Comparison of ENCODE assay signal across 23 cellular contexts in the genomic region with DNA sequence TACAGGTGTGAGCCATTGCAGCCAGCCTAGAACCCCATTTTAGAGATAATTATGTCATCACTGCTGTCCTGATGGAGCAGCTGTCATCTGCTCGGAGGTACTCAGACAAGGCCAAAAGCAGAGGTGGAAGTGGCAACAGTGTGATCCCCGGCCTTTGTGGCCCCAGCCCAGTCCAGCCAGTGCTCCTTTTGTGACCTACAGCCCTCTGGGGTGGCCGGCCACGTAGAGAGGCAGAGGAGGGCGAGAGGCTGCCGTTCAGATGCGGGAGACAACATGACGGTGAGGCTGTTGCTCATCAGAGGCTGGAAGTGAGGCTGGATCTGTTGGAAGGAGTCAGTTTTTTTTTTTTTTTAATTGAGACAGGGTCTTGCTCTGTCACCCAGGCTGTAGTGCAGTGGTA. TPM values are rescaled to one million over a fixed set of nuclear protein-coding genes. Genes with fewer than 3 reads are reported as not detected.
DNase-seq lines count a peak whose midpoint lies in the region; ATAC-seq, FAIRE-seq and TF ChIP-seq lines count a peak whose summit lies in the region.
"Had no signal": no experiment of that assay in that cellular context is flagged by ENCODE, and none has a peak within 500 bp of the region (broad histone marks: within the 10 kb centered on the region; RNA-seq: fewer than 3 reads in every experiment).

No MANE protein-coding gene starts in this region.

- H3K4me3 ChIP-seq in HepG2 (replicated peaks in 1 of 3; ENCODE audit: insufficient read depth in 1 of 3, low read depth in 2 of 3, low read length in 3 of 3) (no peak overlapping the region), right lobe of liver (no peak overlapping the region), kidney (ENCODE audit: low read length in 2 of 2) (no peak overlapping the region), osteoblast (ENCODE audit: insufficient read depth, low read length) (no peak overlapping the region)
- H3K4me3 ChIP-seq: A549 had no signal

- no peak overlapping the region for H3K4me2 ChIP-seq in HepG2 (ENCODE audit: low read depth, low read length)
- no peak overlapping the region for H3K4me2 ChIP-seq in osteoblast (ENCODE audit: insufficient read depth, low read length)
- H3K4me2 ChIP-seq: A549 had no signal

- H3K4me1 ChIP-seq in HepG2 (ENCODE audit: insufficient read depth, low read length) = no peaks in the 10 kb centered on the region
- H3K4me1 ChIP-seq in right lobe of liver = no peaks in the 10 kb centered on the region
- no peaks in the 10 kb centered on the region for H3K4me1 ChIP-seq in kidney (ENCODE audit: control insufficient read depth in 1 of 2, insufficient read depth in 1 of 2, low read depth in 1 of 2, low read length in 2 of 2)
- no peaks in the 10 kb centered on the region for H3K4me1 ChIP-seq in osteoblast (ENCODE audit: insufficient read depth, low read length)
- H3K4me1 ChIP-seq: A549 had no signal

- POLR2A ChIA-PET in HepG2 (lab: Yijun Ruan, JAX) = no interaction called here

- H3K27ac ChIP-seq in HepG2 (ENCODE audit: extremely low read length, insufficient read depth, low read length) (no peak overlapping the region), right lobe of liver (no peak overlapping the region), kidney (ENCODE audit: low read depth in 2 of 2, low read length in 2 of 2) (no peak overlapping the region), osteoblast (ENCODE audit: low read depth, low read length) (no peak overlapping the region)
- H3K27ac ChIP-seq: A549 had no signal

- H3K27me3 ChIP-seq in HepG2 (ENCODE audit: control insufficient read depth in 1 of 2, insufficient read depth in 2 of 2, low read length in 2 of 2) (peaks cover 5 to 16% of the 10 kb centered on the region in 2 experiments; a peak in 3 of 5 replicates), right lobe of liver (no peaks in the 10 kb centered on the region), osteoblast (ENCODE audit: insufficient read depth, low read length) (no peaks in the 10 kb centered on the region)

- in situ Hi-C loops in HepG2 (cut with HindIII; ENCODE audit: extremely low pct_ligation_motif_present, low pct_unique_long_range_greater_than_20kb) = loop anchor here (5.0 kb wide), 1 partner anchor 99 kb away; no protein-coding TSS in a partner anchor
- in situ Hi-C loops in KBM-7 (cut with MboI; ENCODE audit: low pct_unique_long_range_greater_than_20kb, low sequenced_read_pairs) = no loop called here

- H3K36me3 ChIP-seq in HepG2 (replicated peaks in 1 of 2; ENCODE audit: control insufficient read depth in 1 of 2, insufficient read depth in 2 of 2, low read length in 2 of 2) (no peaks in the 10 kb centered on the region), right lobe of liver (no peaks in the 10 kb centered on the region), kidney (ENCODE audit: control insufficient read depth in 1 of 2, insufficient read depth in 2 of 2, low read length in 2 of 2) (no peaks in the 10 kb centered on the region), osteoblast (ENCODE audit: insufficient read depth, low read length) (no peaks in the 10 kb centered on the region)

- TF ChIP-seq CTCF in HepG2 (CRISPR knock-in tag; IDR thresholded peaks at IDR 0.05) (no peak), right lobe of liver (IDR thresholded peaks at IDR 0.05) (no peak), kidney (IDR thresholded peaks at IDR 0.05; ENCODE audit: borderline replicate concordance, extremely low read depth, insufficient read depth) (no peak), osteoblast (IDR thresholded peaks at IDR 0.05; ENCODE audit: extremely low read depth, low read depth, low read length) (no peak)

- no peaks in the 10 kb centered on the region for H4K20me1 ChIP-seq in HepG2 (ENCODE audit: insufficient read depth, low read length)
- peaks cover 3% of the 10 kb centered on the region for H4K20me1 ChIP-seq in osteoblast (ENCODE audit: insufficient read depth, low read length)

- no peak for TF ChIP-seq POLR2A in HepG2 (IDR thresholded peaks at IDR 0.05; ENCODE audit: insufficient read depth in 1 of 2, low read depth in 2 of 2, low read length in 2 of 2)
- no peak for TF ChIP-seq POLR2A in right lobe of liver (IDR thresholded peaks at IDR 0.05)

- FAIRE-seq in HepG2 (lab: Jason Lieb, UNC) = no peak
- no peak for FAIRE-seq in kidney (lab: Jason Lieb, UNC)
- FAIRE-seq: A549, GM12891, GM18507, H54 had no signal

- DNase-seq in HepG2 (ENCODE audit: low spot score) (no peak), right lobe of liver (no peak), kidney (peak; percentile 25), osteoblast (ENCODE audit: insufficient read length, low spot score, missing footprints) (peak; percentile 15), KBM-7 (no peak)
- DNase-seq: 8988T; ACHN; AML-193; C1 segment of cervical spinal cord; Calu3; CD4-positive, alpha-beta memory T cell; COR-L47; DMS53; DMS79 treated with DMSO at 0.1 percent for 48 hours; GF-D8; GOT3; HCEC 1CT had no signal

- no TSS peak for BruUV-seq in HepG2 (replicated peaks; lab: Mats Ljungman, UMichigan)

- TF ChIP-seq EP300 in HepG2 (IDR thresholded peaks at IDR 0.05; ENCODE audit: low read depth in 2 of 2, low read length in 2 of 2) (no peak), HepG2 (CRISPR knock-in tag; IDR thresholded peaks at IDR 0.05; ENCODE audit: borderline replicate concordance) (no peak)

- WGBS in HepG2 (ENCODE audit: low lambda C conversion rate) = 29% methylated on average over 7 of the region's 8 CpGs
- WGBS in right lobe of liver (ENCODE audit: insufficient coverage, low coverage, low lambda C conversion rate, missing lambda C conversion rate) = 83% methylated on average over 2 of the region's 8 CpGs

- intact Hi-C loops in HepG2 (cut with micrococcal nuclease; ENCODE audit: unreplicated experiment) (no loop called here), right lobe of liver (cut with DNase I) (no loop called here), kidney (cut with DNase I) (no loop called here)

- H3K9me3 ChIP-seq in HepG2 (ENCODE audit: low read length) = no peaks in the 10 kb centered on the region
- no peaks in the 10 kb centered on the region for H3K9me3 ChIP-seq in right lobe of liver
- no peaks in the 10 kb centered on the region for H3K9me3 ChIP-seq in kidney (ENCODE audit: control insufficient read depth in 1 of 2, low read length in 2 of 2)
- H3K9me3 ChIP-seq in osteoblast (ENCODE audit: low read depth, low read length) = no peaks in the 10 kb centered on the region
- H3K9me3 ChIP-seq: A549 had no signal

- ATAC-seq in HepG2 (no peak), right lobe of liver (no peak), HG02852 (IDR thresholded peaks at IDR 0.05; ENCODE audit: unreplicated experiment) (no peak)
- ATAC-seq: A549 had no signal

- H3K9ac ChIP-seq in HepG2 (ENCODE audit: insufficient read depth, low read depth, low read length) (no peak overlapping the region), kidney (ENCODE audit: low read length in 2 of 2) (no peak overlapping the region)

- H2AFZ ChIP-seq in HepG2 (ENCODE audit: low read length) = no peak overlapping the region
- H2AFZ ChIP-seq in osteoblast (ENCODE audit: low read length) = no peak overlapping the region

- H3K79me2 ChIP-seq in HepG2 (ENCODE audit: insufficient read depth, low read length) (no peaks in the 10 kb centered on the region), osteoblast (ENCODE audit: insufficient read depth, low read length) (no peaks in the 10 kb centered on the region)

- no peak for TF ChIP-seq RAD21 in HepG2 (CRISPR knock-in tag; IDR thresholded peaks at IDR 0.05)

- CTCF ChIA-PET in HepG2 (lab: Yijun Ruan, JAX; ENCODE audit: low intra/inter-chr PET ratio, low total read pairs) = no interaction called here

TF ChIP-seq in HepG2, 621 proteins besides CTCF, POLR2A, EP300 and RAD21:
- TF ChIP-seq HDAC6 (IDR thresholded peaks at IDR 0.05; ENCODE audit: low read depth, low read length) (no peak), ZNF234 (CRISPR knock-in tag; conservative IDR thresholded peaks at IDR 0.05) (no peak), CREB1 (IDR thresholded peaks at IDR 0.05) (0 out of 2 replicates have a peak, but pooled peaks have one; percentile 6), CREB1 (CRISPR knock-in tag; IDR thresholded peaks at IDR 0.05) (no peak)

RNA-seq across cellular contexts. Expression of gene EFCAB8, which starts 32.8 kb away (rescaled TPM):
- total RNA-seq in HepG2 (2016; rRNA removed; fragmentation: Illumina TruSeq; extraction: Trizol) = 0.22 TPM in 1 of 2 replicates, not detected in the other
- 0.10 TPM in 1 of 2 replicates, not detected in the other for total RNA-seq in HepG2 (2016; cell fraction: cytosol; rRNA removed; fragmentation: Illumina TruSeq; extraction: Trizol; ENCODE audit: low read depth)
- not detected in 2 replicates for total RNA-seq in HepG2 (2016; cell fraction: insoluble cytoplasmic fraction; rRNA removed; fragmentation: Illumina TruSeq; extraction: Trizol)
- not detected in 2 replicates for total RNA-seq in HepG2 (2016; cell fraction: membrane; rRNA removed; fragmentation: Illumina TruSeq; extraction: Trizol)
- total RNA-seq in HepG2 (2016; cell fraction: nucleus; rRNA removed; fragmentation: Illumina TruSeq; extraction: Trizol) = 0.72 TPM in 1 of 2 replicates, not detected in the other
- 0.15 TPM in 1 of 2 replicates, not detected in the other for polyA plus RNA-seq in HepG2 (2011; rRNA removed)
- not detected in 2 replicates for polyA plus RNA-seq in HepG2 (2011; cell fraction: cytosol; rRNA removed)
- polyA plus RNA-seq in HepG2 (2011; cell fraction: nucleus; rRNA removed) = 0.31 and 1.2 TPM in 2 replicates
- polyA plus RNA-seq in HepG2 (2012) = not detected in 2 replicates
- not detected in 2 replicates for polyA plus RNA-seq in HepG2 (2016; cell fraction: cytosol; fragmentation: Illumina TruSeq; extraction: Trizol; ENCODE audit: low read depth)
- polyA plus RNA-seq in HepG2 (2016; cell fraction: insoluble cytoplasmic fraction; fragmentation: Illumina TruSeq; extraction: Trizol; ENCODE audit: low read depth) = not detected in 2 replicates
- not detected in 2 replicates for polyA plus RNA-seq in HepG2 (2016; cell fraction: membrane; fragmentation: Illumina TruSeq; extraction: Trizol; ENCODE audit: low read depth)
- 0.62 and 0.75 TPM in 2 replicates for polyA plus RNA-seq in HepG2 (2016; cell fraction: nucleus; fragmentation: Illumina TruSeq; extraction: Trizol; ENCODE audit: insufficient read depth, low read depth)
- not detected in 2 replicates for polyA minus RNA-seq in HepG2 (2011; rRNA and poly(A)+ RNA removed; ENCODE audit: low replicate concordance)
- polyA minus RNA-seq in HepG2 (2011; cell fraction: cytosol; rRNA and poly(A)+ RNA removed) = not detected in 2 replicates
- not detected in 2 replicates for polyA minus RNA-seq in HepG2 (2011; cell fraction: nucleus; rRNA and poly(A)+ RNA removed)
- total RNA-seq in right lobe of liver = under 1 TPM in 4 of 6 experiments, not detected in 2; 0.17 to 0.22 (median 0.20) TPM
- 0.13 TPM for total RNA-seq in kidney
- not detected for polyA plus RNA-seq in kidney (ENCODE audit: insufficient read depth, low read depth, low replicate concordance)
- 1.4 TPM in 1 of 2 replicates, not detected in the other for total RNA-seq in osteoblast
- polyA plus RNA-seq: A549; BJ; CD4-positive, alpha-beta memory T cell had no signal

Comparison
In these comparisons a context has a peak if more than half of its experiments do, and no peak if none do; other contexts are left out.
1. DNase-seq: peak in kidney (single experiment) and osteoblast (single experiment); none in HepG2 (single experiment), right lobe of liver (0 of 3) and KBM-7 (single experiment).